In the genomic region with DNA sequence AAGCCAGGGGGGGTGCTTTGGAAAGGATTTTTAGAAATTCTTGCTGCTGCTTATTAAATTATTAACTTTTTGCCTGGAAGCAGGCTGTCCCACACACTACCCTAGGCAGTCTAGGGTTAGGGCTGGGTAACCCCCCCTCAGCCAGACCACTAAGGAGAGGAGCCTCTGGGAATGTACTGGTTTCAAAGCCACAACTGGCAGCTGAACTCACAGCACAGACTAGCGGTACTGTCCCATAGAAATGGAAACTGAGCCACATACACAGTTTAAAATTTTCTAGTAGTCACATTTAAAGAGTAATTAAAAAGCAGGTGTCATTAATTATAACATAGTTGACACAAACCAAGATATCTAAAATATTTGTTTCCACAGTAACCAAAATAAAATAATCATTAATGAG, we compare ENCODE assay signal across 11 cellular contexts. TPM values are rescaled to one million over a fixed set of nuclear protein-coding genes. Genes with fewer than 3 reads are reported as not detected.
DNase-seq lines count a peak whose midpoint lies in the region; ATAC-seq and TF ChIP-seq lines count a peak whose summit lies in the region.
"Had no signal": no experiment of that assay in that cellular context is flagged by ENCODE, and none has a peak within 500 bp of the region (broad histone marks: within the 10 kb centered on the region; RNA-seq: fewer than 3 reads in every experiment).

No MANE protein-coding gene starts in this region.

- H3K27ac Mint-ChIP-seq in natural killer cell (peak overlapping the region; percentile 58 to 73), glutamatergic neuron (ENCODE audit: unreplicated experiment) (no peak overlapping the region)

- H3K4me1 Mint-ChIP-seq in natural killer cell (peaks cover 27 to 38% of the 10 kb centered on the region in 2 donors), glutamatergic neuron (ENCODE audit: low read depth, unreplicated experiment) (peaks cover 58% of the 10 kb centered on the region)

- H2AFZ ChIP-seq in HCT116 (ENCODE audit: low read depth, low read length, poor library complexity, severe bottlenecking) = no peak overlapping the region

- H3K9me3 ChIP-seq in HCT116 (ENCODE audit: control insufficient read depth in 1 of 2, insufficient read depth in 1 of 2, low read depth in 1 of 2, low read length in 2 of 2) = no peaks in the 10 kb centered on the region
- H3K9me3 ChIP-seq: mucosa of descending colon had no signal

- H3K27ac ChIP-seq in 22Rv1 = peak overlapping the region; percentile 49; the same call in 1 of the 2 replicates
- peak overlapping the region; percentile 84; the same call in 1 of the 2 replicates for H3K27ac ChIP-seq in HCT116 (ENCODE audit: low read depth, low read length)
- H3K27ac ChIP-seq in brain microvascular endothelial cell = peak overlapping the region; percentile 71

- H3K36me3 ChIP-seq in HCT116 (ENCODE audit: control insufficient read depth in 1 of 2, insufficient read depth in 2 of 2, low read length in 2 of 2) = no peaks in the 10 kb centered on the region
- no peaks in the 10 kb centered on the region for H3K36me3 ChIP-seq in brain microvascular endothelial cell (replicated peaks)

- BruUV-seq in HCT116 (replicated peaks; lab: Mats Ljungman, UMichigan) = no TSS peak

- no peak for TF ChIP-seq RAD21 in HCT116 (IDR thresholded peaks at IDR 0.05; ENCODE audit: low read depth)

- DNase-seq in HCT116 (ENCODE audit: low read depth, low spot score) (no peak), brain microvascular endothelial cell (no peak), natural killer cell (no peak), NCI-H128 (lab: John Stamatoyannopoulos, UW; ENCODE audit: unreplicated experiment) (no peak), glutamatergic neuron (no peak), Ammon's horn (ENCODE audit: low spot score) (no peak)
- DNase-seq: NCI-H1048 had no signal

- H3K4me3 Mint-ChIP-seq in natural killer cell = peak overlapping the region; percentile 74
- no peak overlapping the region for H3K4me3 Mint-ChIP-seq in glutamatergic neuron (ENCODE audit: unreplicated experiment)

- POLR2A ChIA-PET in HCT116 (lab: Charles Lee) = interaction anchor here (0.6 to 2.3 kb wide), 6 partner anchors 9 to 136 kb away, joined by 3 to 11 read pairs (median 5); no protein-coding TSS in a partner anchor

- H3K9me2 ChIP-seq in HCT116 (ENCODE audit: insufficient read depth) = no peaks in the 10 kb centered on the region

- no peaks in the 10 kb centered on the region for H4K20me1 ChIP-seq in HCT116 (ENCODE audit: insufficient read depth)

- in situ Hi-C loops in brain microvascular endothelial cell (cut with HindIII; ENCODE audit: low pct_ligation_motif_present, low sequenced_read_pairs) = no loop called here

- peak overlapping the region in 1 of 2 experiments; percentile 38; a peak in 1 of 4 replicates for H3K4me3 ChIP-seq in HCT116 (replicated peaks in 1 of 2; ENCODE audit: low read depth in 1 of 2, low read length in 2 of 2)
- H3K4me3 ChIP-seq in brain microvascular endothelial cell (ENCODE audit: low read depth, low read length) = no peak overlapping the region
- H3K4me3 ChIP-seq: mucosa of descending colon had no signal

- H3K9ac ChIP-seq in HCT116 (ENCODE audit: low read length) = peak overlapping the region; percentile 61

- H3K27me3 ChIP-seq in HCT116 (ENCODE audit: insufficient read depth, low read length) (no peaks in the 10 kb centered on the region), brain microvascular endothelial cell (replicated peaks) (no peaks in the 10 kb centered on the region)

- no peaks in the 10 kb centered on the region for H3K9me3 Mint-ChIP-seq in natural killer cell
- H3K9me3 Mint-ChIP-seq in glutamatergic neuron (ENCODE audit: unreplicated experiment) = no peaks in the 10 kb centered on the region
- H3K9me3 Mint-ChIP-seq: CD8-positive, alpha-beta memory T cell had no signal

- intact Hi-C loops in HCT116 (cut with micrococcal nuclease) = loop anchor here (2.0 kb wide), 1 partner anchor 170 kb away; no protein-coding TSS in a partner anchor
- intact Hi-C loops in natural killer cell (cut with micrococcal nuclease) = no loop called here

- no peak for TF ChIP-seq POLR2A in HCT116 (IDR thresholded peaks at IDR 0.05; ENCODE audit: borderline replicate concordance, extremely low read depth, insufficient read depth, insufficient read length)

- H3K4me1 ChIP-seq in HCT116 (ENCODE audit: control insufficient read depth in 1 of 2, insufficient read depth in 2 of 2, low read length in 2 of 2) = peaks cover 94 to 100% of the 10 kb centered on the region in 2 experiments

- CTCF ChIA-PET in HCT116 (lab: Charles Lee) = interaction anchor here (0.8 to 1.6 kb wide), 6 partner anchors 11 to 56 kb away, joined by 3 to 5 read pairs (median 3); no protein-coding TSS in a partner anchor

- ATAC-seq in HCT116 = no peak
- ATAC-seq in natural killer cell = no peak
- ATAC-seq in GM21390 (IDR thresholded peaks at IDR 0.05; ENCODE audit: unreplicated experiment) = no peak

- RAD21 ChIA-PET in HCT116 (lab: Charles Lee; ENCODE audit: low non-redundant PET in 1 of 2, low total read pairs in 2 of 2, uncharacterized antibody in 2 of 2, unreplicated experiment in 2 of 2) = no interaction called here

- TF ChIP-seq CTCF in 22Rv1 (IDR thresholded peaks at IDR 0.05) (no peak), HCT116 (IDR thresholded peaks at IDR 0.05 in 2 of 3, conservative IDR thresholded peaks at IDR 0.05 in 1 of 3; ENCODE audit: borderline replicate concordance in 1 of 3, insufficient read depth in 1 of 3, low read depth in 2 of 3, low read length in 2 of 3) (no peak), brain microvascular endothelial cell (IDR thresholded peaks at IDR 0.05; ENCODE audit: low read depth, low read length, missing control alignments) (no peak), natural killer cell (IDR thresholded peaks at IDR 0.05) (no peak), glutamatergic neuron (IDR thresholded peaks at IDR 0.05; ENCODE audit: partially characterized antibody, unreplicated experiment) (no peak)

- H3K27me3 Mint-ChIP-seq in natural killer cell (ENCODE audit: low read depth in 2 of 2) (no peaks in the 10 kb centered on the region), glutamatergic neuron (ENCODE audit: unreplicated experiment) (peaks cover 4% of the 10 kb centered on the region)

- H3K4me2 ChIP-seq in HCT116 (ENCODE audit: low read length) = peak overlapping the region; percentile 81

- peaks cover 88% of the 10 kb centered on the region for H3K79me2 ChIP-seq in HCT116 (ENCODE audit: insufficient read depth, low read length)

- H3K36me3 Mint-ChIP-seq in natural killer cell = no peaks in the 10 kb centered on the region
- no peaks in the 10 kb centered on the region for H3K36me3 Mint-ChIP-seq in glutamatergic neuron (ENCODE audit: unreplicated experiment)
- H3K36me3 Mint-ChIP-seq: CD8-positive, alpha-beta memory T cell had no signal

TF ChIP-seq in HCT116, 20 proteins besides CTCF, POLR2A, EP300 and RAD21 (continues in another document):
- TF ChIP-seq JUND (IDR thresholded peaks at IDR 0.05) (no peak), SRF (IDR thresholded peaks at IDR 0.05; ENCODE audit: low read depth) (no peak), SP1 (IDR thresholded peaks at IDR 0.05; ENCODE audit: low read depth) (no peak), EGR1 (IDR thresholded peaks at IDR 0.05; ENCODE audit: low read depth) (no peak), YY1 (IDR thresholded peaks at IDR 0.05; ENCODE audit: extremely low read depth, insufficient replicate concordance, low read depth, low read length) (no peak), ELF1 (IDR thresholded peaks at IDR 0.05; ENCODE audit: borderline replicate concordance, low read depth) (no peak), FOSL1 (IDR thresholded peaks at IDR 0.05; ENCODE audit: low read depth) (no peak), EZH2phosphoT487 (IDR thresholded peaks at IDR 0.05; ENCODE audit: borderline replicate concordance) (no peak), ZFX (IDR thresholded peaks at IDR 0.05) (no peak), TCF7L2 (IDR thresholded peaks at IDR 0.05; ENCODE audit: borderline replicate concordance, extremely low read depth, insufficient read depth, insufficient read length) (no peak), SIN3A (IDR thresholded peaks at IDR 0.05; ENCODE audit: low read depth) (no peak), POLR2AphosphoS5 (IDR thresholded peaks at IDR 0.05; ENCODE audit: low read depth, low read length) (no peak), ZBTB33 (IDR thresholded peaks at IDR 0.05; ENCODE audit: extremely low read depth, insufficient replicate concordance, low read length) (no peak), CEBPB (IDR thresholded peaks at IDR 0.05; ENCODE audit: low read depth) (no peak), EZH2 (IDR thresholded peaks at IDR 0.05) (no peak), ZNF274 (IDR thresholded peaks at IDR 0.05; ENCODE audit: low read depth, low read length) (no peak), CBX3 (IDR thresholded peaks at IDR 0.05; ENCODE audit: low read depth) (no peak)
- TF ChIP-seq, protein P1, sequence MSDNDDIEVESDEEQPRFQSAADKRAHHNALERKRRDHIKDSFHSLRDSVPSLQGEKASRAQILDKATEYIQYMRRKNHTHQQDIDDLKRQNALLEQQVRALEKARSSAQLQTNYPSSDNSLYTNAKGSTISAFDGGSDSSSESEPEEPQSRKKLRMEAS (IDR thresholded peaks at IDR 0.05) = no peak
- TF ChIP-seq, protein P2, sequence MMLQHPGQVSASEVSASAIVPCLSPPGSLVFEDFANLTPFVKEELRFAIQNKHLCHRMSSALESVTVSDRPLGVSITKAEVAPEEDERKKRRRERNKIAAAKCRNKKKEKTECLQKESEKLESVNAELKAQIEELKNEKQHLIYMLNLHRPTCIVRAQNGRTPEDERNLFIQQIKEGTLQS (IDR thresholded peaks at IDR 0.05) = no peak

RNA-seq across cellular contexts. Expression of gene SPRED2, which starts 50.1 kb away (rescaled TPM):
- total RNA-seq in HCT116 (2021; ENCODE audit: unreplicated experiment) (62.6 TPM), natural killer cell (1 to 10 TPM; 3.8 to 8.6 (median 8.3) TPM), glutamatergic neuron (ENCODE audit: unreplicated experiment) (54.5 TPM)
- polyA plus RNA-seq in HCT116 (2012) = 33.2 and 33.7 TPM in 2 replicates
